Comparison of ENCODE assay signal across 1 cellular context in the genomic region with DNA sequence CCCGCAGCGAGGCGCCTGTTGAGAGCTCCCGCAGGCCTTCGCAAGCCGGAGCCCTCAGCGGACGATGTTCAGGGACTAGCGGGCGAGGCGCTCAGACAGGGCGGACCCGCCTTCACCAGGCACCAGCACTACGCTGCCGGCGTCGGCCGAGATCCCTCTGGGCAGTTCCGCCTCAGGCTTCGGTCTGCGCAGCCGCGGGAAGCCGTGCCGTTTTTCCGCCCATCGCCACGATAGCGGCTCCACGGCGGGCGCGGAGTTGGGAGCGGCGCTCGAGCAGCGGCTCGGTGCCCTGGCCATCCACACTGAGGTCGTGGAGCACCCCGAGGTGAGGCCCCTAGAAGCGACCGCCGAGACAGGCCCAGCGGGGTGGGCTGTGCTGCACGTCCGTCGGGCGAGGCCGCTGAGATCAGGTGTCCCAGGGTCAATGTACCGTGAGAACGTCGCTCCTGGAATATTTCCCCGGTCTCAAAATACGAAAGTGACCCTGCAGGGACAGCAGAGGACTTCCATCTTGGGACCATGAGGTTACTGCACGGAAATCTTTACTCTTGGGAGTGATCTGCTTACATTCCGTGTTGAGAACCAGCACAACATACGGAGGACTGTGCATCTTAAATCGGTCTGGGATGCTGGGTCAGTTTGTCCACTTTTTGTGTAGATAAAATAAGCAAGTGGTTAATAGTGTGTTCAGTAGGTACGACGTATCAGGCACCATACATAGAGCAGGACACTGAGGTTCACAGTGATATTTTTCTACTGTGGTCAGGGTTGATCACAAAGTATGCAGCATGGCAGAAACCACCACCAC.
TF ChIP-seq lines count a peak whose summit lies in the region.

No MANE protein-coding gene starts in this region.

TF ChIP-seq in WTC11, 78 proteins besides CTCF, POLR2A, EP300 and RAD21 (continued from another document and continues in another):
- TF ChIP-seq, protein P1, sequence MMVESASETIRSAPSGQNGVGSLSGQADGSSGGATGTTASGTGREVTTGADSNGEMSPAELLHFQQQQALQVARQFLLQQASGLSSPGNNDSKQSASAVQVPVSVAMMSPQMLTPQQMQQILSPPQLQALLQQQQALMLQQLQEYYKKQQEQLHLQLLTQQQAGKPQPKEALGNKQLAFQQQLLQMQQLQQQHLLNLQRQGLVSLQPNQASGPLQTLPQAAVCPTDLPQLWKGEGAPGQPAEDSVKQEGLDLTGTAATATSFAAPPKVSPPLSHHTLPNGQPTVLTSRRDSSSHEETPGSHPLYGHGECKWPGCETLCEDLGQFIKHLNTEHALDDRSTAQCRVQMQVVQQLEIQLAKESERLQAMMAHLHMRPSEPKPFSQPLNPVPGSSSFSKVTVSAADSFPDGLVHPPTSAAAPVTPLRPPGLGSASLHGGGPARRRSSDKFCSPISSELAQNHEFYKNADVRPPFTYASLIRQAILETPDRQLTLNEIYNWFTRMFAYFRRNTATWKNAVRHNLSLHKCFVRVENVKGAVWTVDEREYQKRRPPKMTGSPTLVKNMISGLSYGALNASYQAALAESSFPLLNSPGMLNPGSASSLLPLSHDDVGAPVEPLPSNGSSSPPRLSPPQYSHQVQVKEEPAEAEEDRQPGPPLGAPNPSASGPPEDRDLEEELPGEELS (CRISPR knock-in tag; IDR thresholded peaks at IDR 0.05), result peak; percentile 78
- TF ChIP-seq ETV6 (CRISPR knock-in tag; IDR thresholded peaks at IDR 0.05), result peak; percentile 86
- TF ChIP-seq EMX1 (CRISPR knock-in tag; IDR thresholded peaks at IDR 0.05), result peak; percentile 59; the same call in 1 of the 2 replicates
- no peak for TF ChIP-seq E2F1 (CRISPR knock-in tag; IDR thresholded peaks at IDR 0.05)
- TF ChIP-seq E2F4 (CRISPR knock-in tag; IDR thresholded peaks at IDR 0.05; ENCODE audit: borderline replicate concordance, low read depth), result no peak
- peak; percentile 89 for TF ChIP-seq ZNF121 (CRISPR knock-in tag; IDR thresholded peaks at IDR 0.05)
- TF ChIP-seq ZNF423 (CRISPR knock-in tag; IDR thresholded peaks at IDR 0.05), result peak; percentile 46
- TF ChIP-seq, protein P2, sequence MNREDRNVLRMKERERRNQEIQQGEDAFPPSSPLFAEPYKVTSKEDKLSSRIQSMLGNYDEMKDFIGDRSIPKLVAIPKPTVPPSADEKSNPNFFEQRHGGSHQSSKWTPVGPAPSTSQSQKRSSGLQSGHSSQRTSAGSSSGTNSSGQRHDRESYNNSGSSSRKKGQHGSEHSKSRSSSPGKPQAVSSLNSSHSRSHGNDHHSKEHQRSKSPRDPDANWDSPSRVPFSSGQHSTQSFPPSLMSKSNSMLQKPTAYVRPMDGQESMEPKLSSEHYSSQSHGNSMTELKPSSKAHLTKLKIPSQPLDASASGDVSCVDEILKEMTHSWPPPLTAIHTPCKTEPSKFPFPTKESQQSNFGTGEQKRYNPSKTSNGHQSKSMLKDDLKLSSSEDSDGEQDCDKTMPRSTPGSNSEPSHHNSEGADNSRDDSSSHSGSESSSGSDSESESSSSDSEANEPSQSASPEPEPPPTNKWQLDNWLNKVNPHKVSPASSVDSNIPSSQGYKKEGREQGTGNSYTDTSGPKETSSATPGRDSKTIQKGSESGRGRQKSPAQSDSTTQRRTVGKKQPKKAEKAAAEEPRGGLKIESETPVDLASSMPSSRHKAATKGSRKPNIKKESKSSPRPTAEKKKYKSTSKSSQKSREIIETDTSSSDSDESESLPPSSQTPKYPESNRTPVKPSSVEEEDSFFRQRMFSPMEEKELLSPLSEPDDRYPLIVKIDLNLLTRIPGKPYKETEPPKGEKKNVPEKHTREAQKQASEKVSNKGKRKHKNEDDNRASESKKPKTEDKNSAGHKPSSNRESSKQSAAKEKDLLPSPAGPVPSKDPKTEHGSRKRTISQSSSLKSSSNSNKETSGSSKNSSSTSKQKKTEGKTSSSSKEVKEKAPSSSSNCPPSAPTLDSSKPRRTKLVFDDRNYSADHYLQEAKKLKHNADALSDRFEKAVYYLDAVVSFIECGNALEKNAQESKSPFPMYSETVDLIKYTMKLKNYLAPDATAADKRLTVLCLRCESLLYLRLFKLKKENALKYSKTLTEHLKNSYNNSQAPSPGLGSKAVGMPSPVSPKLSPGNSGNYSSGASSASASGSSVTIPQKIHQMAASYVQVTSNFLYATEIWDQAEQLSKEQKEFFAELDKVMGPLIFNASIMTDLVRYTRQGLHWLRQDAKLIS (CRISPR knock-in tag; IDR thresholded peaks at IDR 0.05; ENCODE audit: borderline replicate concordance), result no peak
- peak; percentile 96; the same call in 1 of the 2 replicates for TF ChIP-seq FOXP1 (CRISPR knock-in tag; IDR thresholded peaks at IDR 0.05; ENCODE audit: borderline replicate concordance)
- TF ChIP-seq ZNF263 (CRISPR knock-in tag; IDR thresholded peaks at IDR 0.05; ENCODE audit: low read depth), result no peak
- no peak for TF ChIP-seq ZBTB21 (CRISPR knock-in tag; IDR thresholded peaks at IDR 0.05; ENCODE audit: borderline replicate concordance)
- no peak for TF ChIP-seq FOXJ3 (CRISPR knock-in tag; IDR thresholded peaks at IDR 0.05; ENCODE audit: borderline replicate concordance)
- no peak for TF ChIP-seq SMAD3 (CRISPR knock-in tag; IDR thresholded peaks at IDR 0.05; ENCODE audit: borderline replicate concordance)
- TF ChIP-seq TEAD1 (CRISPR knock-in tag; IDR thresholded peaks at IDR 0.05), result peak; percentile 48; the same call in 1 of the 2 replicates
- TF ChIP-seq MXD4 (CRISPR knock-in tag; IDR thresholded peaks at IDR 0.05; ENCODE audit: borderline replicate concordance), result no peak
- no peak for TF ChIP-seq IRF2 (CRISPR knock-in tag; IDR thresholded peaks at IDR 0.05; ENCODE audit: borderline replicate concordance, low read depth)
- TF ChIP-seq, protein P3, sequence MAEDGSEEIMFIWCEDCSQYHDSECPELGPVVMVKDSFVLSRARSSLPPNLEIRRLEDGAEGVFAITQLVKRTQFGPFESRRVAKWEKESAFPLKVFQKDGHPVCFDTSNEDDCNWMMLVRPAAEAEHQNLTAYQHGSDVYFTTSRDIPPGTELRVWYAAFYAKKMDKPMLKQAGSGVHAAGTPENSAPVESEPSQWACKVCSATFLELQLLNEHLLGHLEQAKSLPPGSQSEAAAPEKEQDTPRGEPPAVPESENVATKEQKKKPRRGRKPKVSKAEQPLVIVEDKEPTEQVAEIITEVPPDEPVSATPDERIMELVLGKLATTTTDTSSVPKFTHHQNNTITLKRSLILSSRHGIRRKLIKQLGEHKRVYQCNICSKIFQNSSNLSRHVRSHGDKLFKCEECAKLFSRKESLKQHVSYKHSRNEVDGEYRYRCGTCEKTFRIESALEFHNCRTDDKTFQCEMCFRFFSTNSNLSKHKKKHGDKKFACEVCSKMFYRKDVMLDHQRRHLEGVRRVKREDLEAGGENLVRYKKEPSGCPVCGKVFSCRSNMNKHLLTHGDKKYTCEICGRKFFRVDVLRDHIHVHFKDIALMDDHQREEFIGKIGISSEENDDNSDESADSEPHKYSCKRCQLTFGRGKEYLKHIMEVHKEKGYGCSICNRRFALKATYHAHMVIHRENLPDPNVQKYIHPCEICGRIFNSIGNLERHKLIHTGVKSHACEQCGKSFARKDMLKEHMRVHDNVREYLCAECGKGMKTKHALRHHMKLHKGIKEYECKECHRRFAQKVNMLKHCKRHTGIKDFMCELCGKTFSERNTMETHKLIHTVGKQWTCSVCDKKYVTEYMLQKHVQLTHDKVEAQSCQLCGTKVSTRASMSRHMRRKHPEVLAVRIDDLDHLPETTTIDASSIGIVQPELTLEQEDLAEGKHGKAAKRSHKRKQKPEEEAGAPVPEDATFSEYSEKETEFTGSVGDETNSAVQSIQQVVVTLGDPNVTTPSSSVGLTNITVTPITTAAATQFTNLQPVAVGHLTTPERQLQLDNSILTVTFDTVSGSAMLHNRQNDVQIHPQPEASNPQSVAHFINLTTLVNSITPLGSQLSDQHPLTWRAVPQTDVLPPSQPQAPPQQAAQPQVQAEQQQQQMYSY (CRISPR knock-in tag; IDR thresholded peaks at IDR 0.05), result no peak
- TF ChIP-seq E2F5 (CRISPR knock-in tag; IDR thresholded peaks at IDR 0.05), result peak; percentile 82
- TF ChIP-seq, protein P4, sequence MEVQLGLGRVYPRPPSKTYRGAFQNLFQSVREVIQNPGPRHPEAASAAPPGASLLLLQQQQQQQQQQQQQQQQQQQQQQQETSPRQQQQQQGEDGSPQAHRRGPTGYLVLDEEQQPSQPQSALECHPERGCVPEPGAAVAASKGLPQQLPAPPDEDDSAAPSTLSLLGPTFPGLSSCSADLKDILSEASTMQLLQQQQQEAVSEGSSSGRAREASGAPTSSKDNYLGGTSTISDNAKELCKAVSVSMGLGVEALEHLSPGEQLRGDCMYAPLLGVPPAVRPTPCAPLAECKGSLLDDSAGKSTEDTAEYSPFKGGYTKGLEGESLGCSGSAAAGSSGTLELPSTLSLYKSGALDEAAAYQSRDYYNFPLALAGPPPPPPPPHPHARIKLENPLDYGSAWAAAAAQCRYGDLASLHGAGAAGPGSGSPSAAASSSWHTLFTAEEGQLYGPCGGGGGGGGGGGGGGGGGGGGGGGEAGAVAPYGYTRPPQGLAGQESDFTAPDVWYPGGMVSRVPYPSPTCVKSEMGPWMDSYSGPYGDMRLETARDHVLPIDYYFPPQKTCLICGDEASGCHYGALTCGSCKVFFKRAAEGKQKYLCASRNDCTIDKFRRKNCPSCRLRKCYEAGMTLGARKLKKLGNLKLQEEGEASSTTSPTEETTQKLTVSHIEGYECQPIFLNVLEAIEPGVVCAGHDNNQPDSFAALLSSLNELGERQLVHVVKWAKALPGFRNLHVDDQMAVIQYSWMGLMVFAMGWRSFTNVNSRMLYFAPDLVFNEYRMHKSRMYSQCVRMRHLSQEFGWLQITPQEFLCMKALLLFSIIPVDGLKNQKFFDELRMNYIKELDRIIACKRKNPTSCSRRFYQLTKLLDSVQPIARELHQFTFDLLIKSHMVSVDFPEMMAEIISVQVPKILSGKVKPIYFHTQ (CRISPR knock-in tag; IDR thresholded peaks at IDR 0.05), result no peak
- TF ChIP-seq, protein P5, sequence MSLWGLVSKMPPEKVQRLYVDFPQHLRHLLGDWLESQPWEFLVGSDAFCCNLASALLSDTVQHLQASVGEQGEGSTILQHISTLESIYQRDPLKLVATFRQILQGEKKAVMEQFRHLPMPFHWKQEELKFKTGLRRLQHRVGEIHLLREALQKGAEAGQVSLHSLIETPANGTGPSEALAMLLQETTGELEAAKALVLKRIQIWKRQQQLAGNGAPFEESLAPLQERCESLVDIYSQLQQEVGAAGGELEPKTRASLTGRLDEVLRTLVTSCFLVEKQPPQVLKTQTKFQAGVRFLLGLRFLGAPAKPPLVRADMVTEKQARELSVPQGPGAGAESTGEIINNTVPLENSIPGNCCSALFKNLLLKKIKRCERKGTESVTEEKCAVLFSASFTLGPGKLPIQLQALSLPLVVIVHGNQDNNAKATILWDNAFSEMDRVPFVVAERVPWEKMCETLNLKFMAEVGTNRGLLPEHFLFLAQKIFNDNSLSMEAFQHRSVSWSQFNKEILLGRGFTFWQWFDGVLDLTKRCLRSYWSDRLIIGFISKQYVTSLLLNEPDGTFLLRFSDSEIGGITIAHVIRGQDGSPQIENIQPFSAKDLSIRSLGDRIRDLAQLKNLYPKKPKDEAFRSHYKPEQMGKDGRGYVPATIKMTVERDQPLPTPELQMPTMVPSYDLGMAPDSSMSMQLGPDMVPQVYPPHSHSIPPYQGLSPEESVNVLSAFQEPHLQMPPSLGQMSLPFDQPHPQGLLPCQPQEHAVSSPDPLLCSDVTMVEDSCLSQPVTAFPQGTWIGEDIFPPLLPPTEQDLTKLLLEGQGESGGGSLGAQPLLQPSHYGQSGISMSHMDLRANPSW (CRISPR knock-in tag; conservative IDR thresholded peaks at IDR 0.05; ENCODE audit: low read depth), result no peak
- TF ChIP-seq ERG (CRISPR knock-in tag; IDR thresholded peaks at IDR 0.05), result no peak
- peak; percentile 80 for TF ChIP-seq FOXK1 (CRISPR knock-in tag; IDR thresholded peaks at IDR 0.05)
- TF ChIP-seq, protein P6, sequence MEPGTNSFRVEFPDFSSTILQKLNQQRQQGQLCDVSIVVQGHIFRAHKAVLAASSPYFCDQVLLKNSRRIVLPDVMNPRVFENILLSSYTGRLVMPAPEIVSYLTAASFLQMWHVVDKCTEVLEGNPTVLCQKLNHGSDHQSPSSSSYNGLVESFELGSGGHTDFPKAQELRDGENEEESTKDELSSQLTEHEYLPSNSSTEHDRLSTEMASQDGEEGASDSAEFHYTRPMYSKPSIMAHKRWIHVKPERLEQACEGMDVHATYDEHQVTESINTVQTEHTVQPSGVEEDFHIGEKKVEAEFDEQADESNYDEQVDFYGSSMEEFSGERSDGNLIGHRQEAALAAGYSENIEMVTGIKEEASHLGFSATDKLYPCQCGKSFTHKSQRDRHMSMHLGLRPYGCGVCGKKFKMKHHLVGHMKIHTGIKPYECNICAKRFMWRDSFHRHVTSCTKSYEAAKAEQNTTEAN (CRISPR knock-in tag; IDR thresholded peaks at IDR 0.05), result peak; percentile 75; the same call in 1 of the 2 replicates
